In genomic region chr11:118437046-118437735, GRCh38 we compare ENCODE assay signal across 8 cellular contexts. TPM values are rescaled to one million over a fixed set of nuclear protein-coding genes. Genes with fewer than 3 reads are reported as not detected.
DNase-seq lines count a peak whose midpoint lies in the region; ATAC-seq and TF ChIP-seq lines count a peak whose summit lies in the region.

No MANE protein-coding gene starts in this region.

- H3K27ac ChIP-seq in dorsolateral prefrontal cortex (peak overlapping the region; percentile 57 to 98 (median 93)), lower lobe of right lung (peak overlapping the region; percentile 87)

- CTCF ChIA-PET in activated CD4-positive, alpha-beta T cell treated with anti-CD3 and anti-CD28 coated beads, Interleukin-2, amount 10 ng/mL, durations not matched to agents 7 days and 5 days (lab: Charles Lee), result no interaction called here

- H3K4me1 ChIP-seq in lower lobe of right lung, result peaks cover 50% of the 10 kb centered on the region

- no peaks in the 10 kb centered on the region for H3K9me3 Mint-ChIP-seq in activated CD4-positive, alpha-beta T cell treated with anti-CD3 and anti-CD28 coated beads, Interleukin-2, amount 10 ng/mL, durations not matched to agents 7 days and 5 days

- H3K27me3 Mint-ChIP-seq in activated CD4-positive, alpha-beta T cell treated with anti-CD3 and anti-CD28 coated beads, Interleukin-2, amount 10 ng/mL, durations not matched to agents 7 days and 5 days, result no peaks in the 10 kb centered on the region

- H3K36me3 ChIP-seq in lower lobe of right lung, result no peaks in the 10 kb centered on the region

- POLR2A ChIA-PET in activated CD4-positive, alpha-beta T cell treated with anti-CD3 and anti-CD28 coated beads, Interleukin-2, amount 10 ng/mL, durations not matched to agents 7 days and 5 days (lab: Charles Lee), result no interaction called here

- H3K4me1 Mint-ChIP-seq in activated CD4-positive, alpha-beta T cell treated with anti-CD3 and anti-CD28 coated beads, Interleukin-2, amount 10 ng/mL, durations not matched to agents 7 days and 5 days, result peaks cover 50% of the 10 kb centered on the region

- peaks cover 23% of the 10 kb centered on the region for H3K36me3 Mint-ChIP-seq in activated CD4-positive, alpha-beta T cell treated with anti-CD3 and anti-CD28 coated beads, Interleukin-2, amount 10 ng/mL, durations not matched to agents 7 days and 5 days (ENCODE audit: low read depth)

- H3K4me3 ChIP-seq in dorsolateral prefrontal cortex, result peak overlapping the region; percentile 71 to 99 (median 94)
- peak overlapping the region; percentile 91 for H3K4me3 ChIP-seq in lower lobe of right lung

- ATAC-seq in lower lobe of right lung, result peak in 1 of 2 donors; percentile 21
- ATAC-seq in HG03135 (IDR thresholded peaks at IDR 0.05; ENCODE audit: unreplicated experiment), result no peak
- no peak for ATAC-seq in GM21515 (IDR thresholded peaks at IDR 0.05; ENCODE audit: unreplicated experiment)

- TF ChIP-seq CTCF in dorsolateral prefrontal cortex (IDR thresholded peaks at IDR 0.05 in 54 of 56, conservative IDR thresholded peaks at IDR 0.05 in 2 of 56; ENCODE audit: low read depth in 1 of 56, partially characterized antibody in 56 of 56) (no peak), lower lobe of right lung (IDR thresholded peaks at IDR 0.05) (no peak)

- H3K9me3 ChIP-seq in lower lobe of right lung, result no peaks in the 10 kb centered on the region

- no peaks in the 10 kb centered on the region for H3K27me3 ChIP-seq in dorsolateral prefrontal cortex
- no peaks in the 10 kb centered on the region for H3K27me3 ChIP-seq in lower lobe of right lung (ENCODE audit: low read depth)

- peak overlapping the region; percentile 95 for H3K27ac Mint-ChIP-seq in activated CD4-positive, alpha-beta T cell treated with anti-CD3 and anti-CD28 coated beads, Interleukin-2, amount 10 ng/mL, durations not matched to agents 7 days and 5 days

- intact Hi-C loops in dorsolateral prefrontal cortex (cut with DNase I) (loop anchor here (2.0 to 5.0 kb wide), 4 partner anchors 36 to 78 kb away; partner anchors contain the start of genes ATP5MG (in 1 of the 2) and UBE4A (in 1 of the 2)), lower lobe of right lung (cut with DNase I) (no loop called here)

- DNase-seq in EH (ENCODE audit: low read depth), result peak; percentile 52
- DNase-seq in NAMALWA (ENCODE audit: low spot score), result peak; percentile 50
- DNase-seq in activated CD4-positive, alpha-beta T cell treated with anti-CD3 and anti-CD28 coated beads, Interleukin-2, amount 10 ng/mL, durations not matched to agents 7 days and 5 days, result peak; percentile 54
- DNase-seq in dorsolateral prefrontal cortex, result peak in 4 of 10 donors; percentile 12 to 50 (median 24)
- DNase-seq in lower lobe of right lung, result peak; percentile 50
- peak; percentile 10 for DNase-seq in stimulated activated CD8-positive, alpha-beta memory T cell treated with anti-CD3 and anti-CD28 coated beads, Interleukin-12 subunit alpha, Interleukin-12 subunit beta, amount 100 ng/mL, for 4 hours (ENCODE audit: low read depth)

- peak overlapping the region; percentile 98 for H3K4me3 Mint-ChIP-seq in activated CD4-positive, alpha-beta T cell treated with anti-CD3 and anti-CD28 coated beads, Interleukin-2, amount 10 ng/mL, durations not matched to agents 7 days and 5 days

RNA-seq across cellular contexts. Expression of gene KMT2A, which starts 0.9 kb away (rescaled TPM):
- 100 to 1,000 TPM in 1 of 2 experiments, 10 to 100 TPM in 1; 93.4 to 102 TPM for total RNA-seq in activated CD4-positive, alpha-beta T cell treated with anti-CD3 and anti-CD28 coated beads, Interleukin-2, amount 10 ng/mL, durations not matched to agents 7 days and 5 days
- total RNA-seq in dorsolateral prefrontal cortex (100 to 1,000 TPM; 104 to 177 (median 133) TPM), lower lobe of right lung (66.3 TPM)

RNA-seq across cellular contexts. Expression of gene ATP5MG, which starts 35.8 kb away (rescaled TPM):
- total RNA-seq in activated CD4-positive, alpha-beta T cell treated with anti-CD3 and anti-CD28 coated beads, Interleukin-2, amount 10 ng/mL, durations not matched to agents 7 days and 5 days, result 100 to 1,000 TPM; 195 to 272 TPM
- total RNA-seq in dorsolateral prefrontal cortex (100 to 1,000 TPM in 113 of 120 experiments, 10 to 100 TPM in 7; 79.3 to 209 (median 146) TPM), lower lobe of right lung (154 TPM)
